2 cellular contexts compared by ENCODE assay signal in genomic region chrX:78024349-78025108, GRCh38.
TF ChIP-seq lines count a peak whose summit lies in the region.

No MANE protein-coding gene starts in this region.

TF ChIP-seq in SK-N-SH treated with all-trans-retinoic acid at 6 μM for 48 hours, 23 proteins besides CTCF, POLR2A, EP300 and RAD21 (continued from another document):
- no peak for TF ChIP-seq ZNF70 (CRISPR knock-in tag; IDR thresholded peaks at IDR 0.05)

TF ChIP-seq in endothelial cell of umbilical vein, 7 proteins besides CTCF, POLR2A, EP300 and RAD21 (continued from another document):
- TF ChIP-seq, protein P1, sequence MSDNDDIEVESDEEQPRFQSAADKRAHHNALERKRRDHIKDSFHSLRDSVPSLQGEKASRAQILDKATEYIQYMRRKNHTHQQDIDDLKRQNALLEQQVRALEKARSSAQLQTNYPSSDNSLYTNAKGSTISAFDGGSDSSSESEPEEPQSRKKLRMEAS (IDR thresholded peaks at IDR 0.05; ENCODE audit: insufficient read depth, insufficient read length), result no peak
